1 cellular context compared by ENCODE assay signal in genomic region chr11:64765291-64765803, GRCh38.
A peak's percentile ranks its signal among the peaks of the same experiment; 100 is the strongest.
TF ChIP-seq lines count a peak whose summit lies in the region.

No MANE protein-coding gene starts in this region.

TF ChIP-seq in endothelial cell of umbilical vein, 7 proteins besides CTCF, POLR2A, EP300 and RAD21:
- no peak for TF ChIP-seq JUN (IDR thresholded peaks at IDR 0.05; ENCODE audit: borderline replicate concordance, insufficient read depth, insufficient read length, low read depth)
- TF ChIP-seq POLR2AphosphoS5 (IDR thresholded peaks at IDR 0.05; ENCODE audit: insufficient read depth, low read depth, low read length), result peak; percentile 24
- TF ChIP-seq MYC (IDR thresholded peaks at IDR 0.05; ENCODE audit: low read depth, low read length), result no peak
TF ChIP-seq in endothelial cell of umbilical vein: peak in this region for 1.
